In genomic region chr22:49699928-49700498, GRCh38 we compare ENCODE assay signal across 19 cellular contexts.
"Had no signal": no experiment of that assay in that cellular context is flagged by ENCODE, and none has a peak within 500 bp of the region (broad histone marks: within the 10 kb centered on the region; RNA-seq: fewer than 3 reads in every experiment).

No MANE protein-coding gene starts in this region.

- H3K4me3 ChIP-seq: colonic mucosa, heart left ventricle, pancreas, smooth muscle cell, testis, tibial nerve had no signal

- DNase-seq: colonic mucosa; effector CD4-positive, alpha-beta T cell; foreskin melanocyte; hippocampal formation; kidney glomerular epithelial cell; mesendoderm; naive thymus-derived CD4-positive, alpha-beta T cell; nephron progenitor cell; right cardiac atrium; stimulated activated CD4-positive, alpha-beta T cell treated with anti-CD3 and anti-CD28 coated beads, Interleukin-4, amount 100 ng/mL, for 1 hour; stimulated activated CD8-positive, alpha-beta memory T cell treated with anti-CD3 and anti-CD28 coated beads, Interleukin-4, amount 100 ng/mL, for 48 hours; testis had no signal

- H3K27ac Mint-ChIP-seq: nephron progenitor cell; progenitor cell of endocrine pancreas; stimulated activated memory B cell treated with anti-CD40 and anti-IgM and Interleukin-4, amounts not matched to agents 10 μg/mL and 1 μg/mL and 100 μg/mL, for 72 hours; stimulated activated naive CD8-positive, alpha-beta T cell treated with anti-CD3 and anti-CD28 coated beads, Interleukin-15, amount 100 ng/mL, for 72 hours had no signal

- H3K4me3 Mint-ChIP-seq: naive thymus-derived CD4-positive, alpha-beta T cell; nephron progenitor cell; stimulated activated memory B cell treated with anti-CD40 and anti-IgM and Interleukin-4, amounts not matched to agents 10 μg/mL and 1 μg/mL and 100 μg/mL, for 72 hours; stimulated activated naive CD8-positive, alpha-beta T cell treated with anti-CD3 and anti-CD28 coated beads, Interleukin-15, amount 100 ng/mL, for 72 hours had no signal

- H3K4me2 ChIP-seq: smooth muscle cell had no signal

- H3K27me3 ChIP-seq: testis had no signal

- ATAC-seq: heart left ventricle; naive thymus-derived CD4-positive, alpha-beta T cell; pancreas; stimulated activated naive CD8-positive, alpha-beta T cell treated with anti-CD3 and anti-CD28 coated beads, Interleukin-15, amount 100 ng/mL, for 72 hours had no signal

- H3K27ac ChIP-seq: colonic mucosa, heart left ventricle, pancreas, testis, tibial nerve had no signal

- H3K9me3 ChIP-seq: colonic mucosa, pancreas, testis had no signal

- H3K36me3 ChIP-seq: colonic mucosa, heart left ventricle, pancreas, tibial nerve had no signal

- H3K4me1 ChIP-seq: colonic mucosa, heart left ventricle, pancreas, testis, tibial nerve had no signal

- H3K4me1 Mint-ChIP-seq: stimulated activated memory B cell treated with anti-CD40 and anti-IgM and Interleukin-4, amounts not matched to agents 10 μg/mL and 1 μg/mL and 100 μg/mL, for 72 hours had no signal
